8 cellular contexts compared by ENCODE assay signal in the genomic region with DNA sequence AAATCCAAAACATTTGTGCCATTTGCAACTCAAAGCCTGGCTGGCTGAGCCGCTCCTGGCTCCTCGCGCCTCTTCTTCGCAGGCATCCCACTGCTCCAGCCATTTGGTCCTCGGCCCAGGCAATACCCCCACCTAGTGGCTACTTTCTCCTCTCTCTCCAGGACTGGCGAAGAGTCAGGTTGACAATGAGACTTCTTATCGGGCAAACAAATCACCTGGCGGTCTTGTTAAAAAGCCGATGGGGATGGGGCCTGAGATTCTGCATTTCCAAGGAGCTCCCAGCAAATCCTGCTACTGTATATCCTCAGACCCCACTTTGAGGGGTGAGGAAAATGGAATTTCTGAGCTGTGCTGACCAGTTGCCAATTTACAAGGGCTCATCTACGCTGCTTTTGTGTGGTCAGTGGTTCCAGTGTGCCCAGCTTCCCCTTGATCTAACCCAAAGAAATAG.
A peak's percentile ranks its signal among the peaks of the same experiment; 100 is the strongest.
DNase-seq lines count a peak whose midpoint lies in the region; ATAC-seq and TF ChIP-seq lines count a peak whose summit lies in the region.

No MANE protein-coding gene starts in this region.

- H3K4me3 Mint-ChIP-seq in nephron progenitor cell, result no peak overlapping the region

- peaks cover 0 to 10% (median 0%) of the 10 kb centered on the region in 4 donors for H3K4me1 ChIP-seq in esophagus muscularis mucosa

- TF ChIP-seq EP300 in esophagus muscularis mucosa (IDR thresholded peaks at IDR 0.05), result no peak

- TF ChIP-seq CTCF in esophagus muscularis mucosa (IDR thresholded peaks at IDR 0.05) (peak; percentile 49 to 72 (median 53)), nephron progenitor cell (IDR thresholded peaks at IDR 0.05) (peak; percentile 76)

- peak; percentile 93 for ATAC-seq in SK-N-SH treated with all-trans-retinoic acid at 6 μM for 48 hours
- no peak for ATAC-seq in GM21737 (IDR thresholded peaks at IDR 0.05; ENCODE audit: unreplicated experiment)
- no peak for ATAC-seq in HG02642 (IDR thresholded peaks at IDR 0.05; ENCODE audit: poor library complexity, unreplicated experiment)

- peaks cover 6% of the 10 kb centered on the region for H3K4me1 Mint-ChIP-seq in nephron progenitor cell

- H3K27ac ChIP-seq in esophagus muscularis mucosa (replicated peaks in 1 of 4), result no peak overlapping the region

- no peaks in the 10 kb centered on the region for H3K36me3 ChIP-seq in esophagus muscularis mucosa

- no peak overlapping the region for H3K4me3 ChIP-seq in esophagus muscularis mucosa

- WGBS in esophagus muscularis mucosa, result 13% methylated on average over 8 of the region's 10 CpGs

- intact Hi-C loops in esophagus muscularis mucosa (cut with DNase I), result no loop called here

- DNase-seq in SIG-M5 treated with dmso at 0.1 percent for 504 hours (lab: John Stamatoyannopoulos, UW; ENCODE audit: unreplicated experiment), result peak; percentile 31
- no peak for DNase-seq in SIG-M5 (lab: John Stamatoyannopoulos, UW)
- DNase-seq in KG1 (lab: John Stamatoyannopoulos, UW), result peak; percentile 1
- DNase-seq in esophagus muscularis mucosa (ENCODE audit: extremely low spot score), result no peak
- DNase-seq in nephron progenitor cell, result peak; percentile 72

- H3K27me3 ChIP-seq in esophagus muscularis mucosa, result peaks cover 0 to 77% (median 0%) of the 10 kb centered on the region in 4 donors

- H3K27me3 Mint-ChIP-seq in nephron progenitor cell (ENCODE audit: low read depth, poor library complexity), result peaks cover 68% of the 10 kb centered on the region

- H3K9me3 ChIP-seq in esophagus muscularis mucosa, result no peaks in the 10 kb centered on the region

- TF ChIP-seq POLR2A in esophagus muscularis mucosa (IDR thresholded peaks at IDR 0.05; ENCODE audit: low read depth), result no peak

- H3K9me3 Mint-ChIP-seq in nephron progenitor cell, result no peaks in the 10 kb centered on the region

- no peak overlapping the region for H3K27ac Mint-ChIP-seq in nephron progenitor cell

- no peaks in the 10 kb centered on the region for H3K36me3 Mint-ChIP-seq in nephron progenitor cell (ENCODE audit: low read depth)

TF ChIP-seq in SK-N-SH treated with all-trans-retinoic acid at 6 μM for 48 hours, 23 proteins besides CTCF, POLR2A, EP300 and RAD21:
- TF ChIP-seq ZNF565 (CRISPR knock-in tag; conservative IDR thresholded peaks at IDR 0.05; ENCODE audit: low read depth), result no peak
- no peak for TF ChIP-seq RARB (CRISPR knock-in tag; IDR thresholded peaks at IDR 0.05)
- TF ChIP-seq CSRNP3 (CRISPR knock-in tag; IDR thresholded peaks at IDR 0.05), result no peak
- no peak for TF ChIP-seq PPARA (CRISPR knock-in tag; IDR thresholded peaks at IDR 0.05; ENCODE audit: borderline replicate concordance)
- TF ChIP-seq TCF4 (CRISPR knock-in tag; IDR thresholded peaks at IDR 0.05; ENCODE audit: borderline replicate concordance), result no peak
- TF ChIP-seq ESRRG (CRISPR knock-in tag; IDR thresholded peaks at IDR 0.05), result no peak
- no peak for TF ChIP-seq GLIS3 (CRISPR knock-in tag; IDR thresholded peaks at IDR 0.05)
- TF ChIP-seq, protein P1, sequence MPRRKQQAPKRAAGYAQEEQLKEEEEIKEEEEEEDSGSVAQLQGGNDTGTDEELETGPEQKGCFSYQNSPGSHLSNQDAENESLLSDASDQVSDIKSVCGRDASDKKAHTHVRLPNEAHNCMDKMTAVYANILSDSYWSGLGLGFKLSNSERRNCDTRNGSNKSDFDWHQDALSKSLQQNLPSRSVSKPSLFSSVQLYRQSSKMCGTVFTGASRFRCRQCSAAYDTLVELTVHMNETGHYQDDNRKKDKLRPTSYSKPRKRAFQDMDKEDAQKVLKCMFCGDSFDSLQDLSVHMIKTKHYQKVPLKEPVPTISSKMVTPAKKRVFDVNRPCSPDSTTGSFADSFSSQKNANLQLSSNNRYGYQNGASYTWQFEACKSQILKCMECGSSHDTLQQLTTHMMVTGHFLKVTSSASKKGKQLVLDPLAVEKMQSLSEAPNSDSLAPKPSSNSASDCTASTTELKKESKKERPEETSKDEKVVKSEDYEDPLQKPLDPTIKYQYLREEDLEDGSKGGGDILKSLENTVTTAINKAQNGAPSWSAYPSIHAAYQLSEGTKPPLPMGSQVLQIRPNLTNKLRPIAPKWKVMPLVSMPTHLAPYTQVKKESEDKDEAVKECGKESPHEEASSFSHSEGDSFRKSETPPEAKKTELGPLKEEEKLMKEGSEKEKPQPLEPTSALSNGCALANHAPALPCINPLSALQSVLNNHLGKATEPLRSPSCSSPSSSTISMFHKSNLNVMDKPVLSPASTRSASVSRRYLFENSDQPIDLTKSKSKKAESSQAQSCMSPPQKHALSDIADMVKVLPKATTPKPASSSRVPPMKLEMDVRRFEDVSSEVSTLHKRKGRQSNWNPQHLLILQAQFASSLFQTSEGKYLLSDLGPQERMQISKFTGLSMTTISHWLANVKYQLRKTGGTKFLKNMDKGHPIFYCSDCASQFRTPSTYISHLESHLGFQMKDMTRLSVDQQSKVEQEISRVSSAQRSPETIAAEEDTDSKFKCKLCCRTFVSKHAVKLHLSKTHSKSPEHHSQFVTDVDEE (CRISPR knock-in tag; IDR thresholded peaks at IDR 0.05), result no peak
- TF ChIP-seq PATZ1 (CRISPR knock-in tag; IDR thresholded peaks at IDR 0.05; ENCODE audit: borderline replicate concordance), result no peak
- TF ChIP-seq ISL1 (CRISPR knock-in tag; IDR thresholded peaks at IDR 0.05), result no peak
- TF ChIP-seq ZC3H10 (CRISPR knock-in tag; IDR thresholded peaks at IDR 0.05), result no peak
- no peak for TF ChIP-seq CREB5 (CRISPR knock-in tag; IDR thresholded peaks at IDR 0.05; ENCODE audit: low read depth)
- no peak for TF ChIP-seq ZFP30 (CRISPR knock-in tag; IDR thresholded peaks at IDR 0.05)
- no peak for TF ChIP-seq SNAI2 (CRISPR knock-in tag; IDR thresholded peaks at IDR 0.05)
- TF ChIP-seq OSR1 (CRISPR knock-in tag; IDR thresholded peaks at IDR 0.05), result no peak
- no peak for TF ChIP-seq POU6F1 (CRISPR knock-in tag; IDR thresholded peaks at IDR 0.05; ENCODE audit: borderline replicate concordance, low read depth)
- no peak for TF ChIP-seq ARNTL (CRISPR knock-in tag; IDR thresholded peaks at IDR 0.05; ENCODE audit: borderline replicate concordance, low read depth)
- TF ChIP-seq BACH2 (CRISPR knock-in tag; IDR thresholded peaks at IDR 0.05; ENCODE audit: borderline replicate concordance), result no peak

Comparison
In these comparisons a context has a peak if more than half of its experiments do, and no peak if none do; other contexts are left out.
1. DNase-seq: peak in SIG-M5 treated with dmso at 0.1 percent for 504 hours (single experiment), KG1 (single experiment) and nephron progenitor cell (single experiment); none in SIG-M5 (single experiment) and esophagus muscularis mucosa (single experiment).